Comparison of ENCODE assay signal across 5 cellular contexts in genomic region chr6:43351951-43352350, GRCh38. TPM values are rescaled to one million over a fixed set of nuclear protein-coding genes. Genes with fewer than 3 reads are reported as not detected.
"Had no signal": no experiment of that assay in that cellular context is flagged by ENCODE, and none has a peak within 500 bp of the region (broad histone marks: within the 10 kb centered on the region; RNA-seq: fewer than 3 reads in every experiment).

No MANE protein-coding gene starts in this region.

RNA-seq across cellular contexts. Expression of gene CRIP3, which starts 43.3 kb away (rescaled TPM):
- total RNA-seq: HT-29, HT1080, IMR-90 had no signal
- polyA plus RNA-seq: IMR-90 had no signal

RNA-seq across cellular contexts. Expression of gene SLC22A7, which starts 53.9 kb away (rescaled TPM):
- total RNA-seq: HT-29, HT1080, IMR-90, K562 had no signal
- polyA plus RNA-seq: IgD-negative memory B cell, IMR-90, K562 had no signal
